ENCODE assay signal across 18 cellular contexts in the genomic region with DNA sequence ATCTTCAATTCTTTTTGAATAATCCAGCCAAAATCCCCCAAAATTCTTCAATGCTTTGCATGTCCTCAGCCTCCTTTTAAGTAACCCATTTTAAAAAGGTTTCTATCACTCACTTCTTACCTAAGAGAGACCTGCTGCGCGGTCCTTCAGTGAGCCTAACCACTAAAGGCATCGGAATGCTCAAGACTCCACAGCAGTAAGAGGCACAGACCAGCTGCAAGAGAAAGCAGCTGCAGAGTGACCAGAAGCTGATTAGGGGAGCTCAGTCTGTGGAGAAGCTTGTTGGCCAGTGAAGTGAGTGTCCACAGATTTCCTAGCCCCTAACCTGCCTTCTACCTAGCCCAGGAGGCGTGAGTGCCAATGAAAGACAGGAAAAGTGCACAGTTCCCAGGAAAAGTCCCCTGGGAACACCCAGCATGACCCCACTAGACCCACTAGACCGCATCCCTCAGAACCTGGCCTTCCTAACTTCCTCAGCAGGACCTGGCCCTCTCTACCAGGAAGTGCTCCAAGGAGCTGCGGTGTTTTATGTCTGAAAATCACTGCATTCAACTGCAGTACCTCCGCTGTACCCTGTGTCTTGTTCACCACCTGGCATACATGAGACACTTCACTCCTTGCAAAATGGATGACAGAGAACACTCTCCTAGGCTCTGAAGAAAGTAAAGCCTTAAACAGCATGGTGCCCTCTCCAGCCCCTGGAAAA.
"Had no signal": no experiment of that assay in that cellular context is flagged by ENCODE, and none has a peak within 500 bp of the region (broad histone marks: within the 10 kb centered on the region; RNA-seq: fewer than 3 reads in every experiment).

No MANE protein-coding gene starts in this region.

- ATAC-seq: gastroesophageal sphincter, left ventricle myocardium superior had no signal

- H3K27me3 ChIP-seq: cardiac muscle cell, dorsolateral prefrontal cortex, gastroesophageal sphincter had no signal

- H3K36me3 ChIP-seq: cardiac muscle cell, gastroesophageal sphincter, ovary, thoracic aorta had no signal

- H3K27ac ChIP-seq: cardiac muscle cell, gastroesophageal sphincter, ovary, thoracic aorta had no signal

- FAIRE-seq: kidney, TTC549 had no signal

- H3K4me1 ChIP-seq: gastroesophageal sphincter had no signal

- H3K9me3 ChIP-seq: gastroesophageal sphincter, ovary, thoracic aorta had no signal

- DNase-seq: activated CD4-positive, alpha-beta T cell treated with anti-CD3 and anti-CD28 coated beads, Interleukin-2, amount 10 ng/mL, durations not matched to agents 24 days and 14 days; activated CD4-positive, CD25-positive, alpha-beta regulatory T cell; activated CD8-positive, alpha-beta memory T cell treated with anti-CD3 and anti-CD28 coated beads, Interleukin-2, amount 50 U/mL, for 48 hours; activated naive CD4-positive, alpha-beta T cell; aorta; dorsolateral prefrontal cortex; endodermal cell; kidney; left ventricle myocardium superior; nephron progenitor cell; ovary; stimulated activated CD4-positive, alpha-beta T cell treated with anti-CD3 and anti-CD28 coated beads, Interleukin-12 subunit alpha, Interleukin-12 subunit beta, amount 100 ng/mL, for 4 hours; stimulated activated CD4-positive, alpha-beta T cell treated with anti-CD3 and anti-CD28 coated beads, Interleukin-2, amount 100 ng/mL, for 24 hours; SW 1271 had no signal

- H3K4me3 ChIP-seq: cardiac muscle cell, dorsolateral prefrontal cortex, gastroesophageal sphincter, ovary, thoracic aorta had no signal
